Comparison of ENCODE assay signal across 9 cellular contexts in genomic region chr6:16683524-16684194, GRCh38.
DNase-seq lines count a peak whose midpoint lies in the region; ATAC-seq and TF ChIP-seq lines count a peak whose summit lies in the region.
"Had no signal": no experiment of that assay in that cellular context is flagged by ENCODE, and none has a peak within 500 bp of the region (broad histone marks: within the 10 kb centered on the region; RNA-seq: fewer than 3 reads in every experiment).

No MANE protein-coding gene starts in this region.

- H3K4me1 Mint-ChIP-seq in activated CD8-positive, alpha-beta T cell treated with anti-CD3 and anti-CD28 coated beads for 36 hours (ENCODE audit: low read depth) = peaks cover 82% of the 10 kb centered on the region
- H3K4me1 Mint-ChIP-seq in activated CD8-positive, alpha-beta T cell treated with anti-CD3 and anti-CD28 coated beads, Interleukin-2, amount 10 ng/mL, durations not matched to agents 7 days and 5 days (ENCODE audit: low read depth) = peaks cover 43% of the 10 kb centered on the region
- peaks cover 87% of the 10 kb centered on the region for H3K4me1 Mint-ChIP-seq in activated CD4-positive, alpha-beta memory T cell treated with anti-CD3 and anti-CD28 coated beads for 36 hours (ENCODE audit: low read depth)

- no peak overlapping the region for H4K91ac ChIP-seq in neuronal stem cell (ENCODE audit: low read depth, low read length, poor library complexity)

- H3K79me1 ChIP-seq in neuronal stem cell (ENCODE audit: low read depth, low read length) = no peaks in the 10 kb centered on the region

- POLR2A ChIA-PET in activated CD8-positive, alpha-beta T cell treated with anti-CD3 and anti-CD28 coated beads for 36 hours (lab: Charles Lee) = interaction anchor here (0.6 to 2.6 kb wide), 8 partner anchors 12 to 209 kb away, joined by 3 to 7 read pairs (median 4); no protein-coding TSS in a partner anchor
- POLR2A ChIA-PET in activated CD8-positive, alpha-beta T cell treated with anti-CD3 and anti-CD28 coated beads, Interleukin-2, amount 10 ng/mL, durations not matched to agents 7 days and 5 days (lab: Charles Lee) = interaction anchor here (1.2 kb wide), 1 partner anchor 8 kb away, joined by 5 read pairs; no protein-coding TSS in a partner anchor
- POLR2A ChIA-PET in activated CD4-positive, alpha-beta memory T cell treated with anti-CD3 and anti-CD28 coated beads for 36 hours (lab: Charles Lee) = interaction anchor here (0.7 to 1.3 kb wide), 3 partner anchors 11 to 58 kb away, joined by 3 read pairs; no protein-coding TSS in a partner anchor

- H3K4me1 ChIP-seq in right atrium auricular region (peaks cover 0 to 43% of the 10 kb centered on the region in 2 donors), suprapubic skin (peaks cover 48% of the 10 kb centered on the region), neuronal stem cell (ENCODE audit: control insufficient read depth in 2 of 2, insufficient read depth in 1 of 2, low read depth in 1 of 2, low read length in 2 of 2) (peaks cover 6 to 10% of the 10 kb centered on the region in 2 donors)

- TF ChIP-seq EP300 in suprapubic skin (IDR thresholded peaks at IDR 0.05) = no peak

- H3K27me3 Mint-ChIP-seq in activated CD8-positive, alpha-beta T cell treated with anti-CD3 and anti-CD28 coated beads for 36 hours = no peaks in the 10 kb centered on the region
- no peaks in the 10 kb centered on the region for H3K27me3 Mint-ChIP-seq in activated CD8-positive, alpha-beta T cell treated with anti-CD3 and anti-CD28 coated beads, Interleukin-2, amount 10 ng/mL, durations not matched to agents 7 days and 5 days (ENCODE audit: low read depth)
- H3K27me3 Mint-ChIP-seq in activated CD4-positive, alpha-beta memory T cell treated with anti-CD3 and anti-CD28 coated beads for 36 hours = no peaks in the 10 kb centered on the region

- peaks cover 41% of the 10 kb centered on the region for H3K36me3 Mint-ChIP-seq in activated CD8-positive, alpha-beta T cell treated with anti-CD3 and anti-CD28 coated beads for 36 hours (ENCODE audit: low read depth)
- peaks cover 28% of the 10 kb centered on the region for H3K36me3 Mint-ChIP-seq in activated CD8-positive, alpha-beta T cell treated with anti-CD3 and anti-CD28 coated beads, Interleukin-2, amount 10 ng/mL, durations not matched to agents 7 days and 5 days (ENCODE audit: low read depth)
- H3K36me3 Mint-ChIP-seq in activated CD4-positive, alpha-beta memory T cell treated with anti-CD3 and anti-CD28 coated beads for 36 hours = peaks cover 29% of the 10 kb centered on the region

- H3K27ac ChIP-seq in right atrium auricular region (peak overlapping the region; percentile 23 to 42), suprapubic skin (peak overlapping the region; percentile 66), neuronal stem cell (replicated peaks; ENCODE audit: low read length) (no peak overlapping the region)
- H3K27ac ChIP-seq: C4-2B had no signal

- H4K8ac ChIP-seq in neuronal stem cell (ENCODE audit: low read depth, low read length) = no peak overlapping the region

- no peak overlapping the region for H2AFZ ChIP-seq in neuronal stem cell (ENCODE audit: low read length)

- H3K23ac ChIP-seq in neuronal stem cell (ENCODE audit: low read depth, low read length, poor library complexity) = no peak overlapping the region

- H3K9me3 Mint-ChIP-seq in activated CD8-positive, alpha-beta T cell treated with anti-CD3 and anti-CD28 coated beads for 36 hours = peaks cover 2% of the 10 kb centered on the region
- H3K9me3 Mint-ChIP-seq in activated CD8-positive, alpha-beta T cell treated with anti-CD3 and anti-CD28 coated beads, Interleukin-2, amount 10 ng/mL, durations not matched to agents 7 days and 5 days (ENCODE audit: insufficient read depth) = no peaks in the 10 kb centered on the region
- no peaks in the 10 kb centered on the region for H3K9me3 Mint-ChIP-seq in activated CD4-positive, alpha-beta memory T cell treated with anti-CD3 and anti-CD28 coated beads for 36 hours

- H2BK5ac ChIP-seq in neuronal stem cell (ENCODE audit: low read length) = no peak overlapping the region

- H3K4me3 ChIP-seq in right atrium auricular region (no peak overlapping the region), suprapubic skin (peak overlapping the region; percentile 12), neuronal stem cell (ENCODE audit: low read length in 2 of 2) (no peak overlapping the region)

- no peak overlapping the region for H3K4ac ChIP-seq in neuronal stem cell (ENCODE audit: low read length)

- H3K27me3 ChIP-seq in right atrium auricular region (no peaks in the 10 kb centered on the region), suprapubic skin (no peaks in the 10 kb centered on the region), neuronal stem cell (ENCODE audit: control insufficient read depth in 3 of 3, insufficient read depth in 3 of 3, low read depth in 1 of 3, low read length in 3 of 3) (no peaks in the 10 kb centered on the region)

- H3K9ac ChIP-seq in neuronal stem cell (ENCODE audit: low read depth, low read length, poor library complexity) = no peak overlapping the region

- no peak for TF ChIP-seq POLR2A in suprapubic skin (IDR thresholded peaks at IDR 0.05)

- H3K4me2 ChIP-seq in neuronal stem cell (ENCODE audit: insufficient read depth, low read length, poor library complexity, severe bottlenecking) = no peak overlapping the region

- no peak for TF ChIP-seq CTCF in activated CD8-positive, alpha-beta T cell treated with anti-CD3 and anti-CD28 coated beads for 36 hours (IDR thresholded peaks at IDR 0.05)
- no peak for TF ChIP-seq CTCF in right atrium auricular region (IDR thresholded peaks at IDR 0.05)
- TF ChIP-seq CTCF in suprapubic skin (IDR thresholded peaks at IDR 0.05) = no peak

- H2BK120ac ChIP-seq in neuronal stem cell (ENCODE audit: low read depth, low read length) = no peak overlapping the region

- intact Hi-C loops in activated CD8-positive, alpha-beta T cell treated with anti-CD3 and anti-CD28 coated beads for 36 hours (cut with micrococcal nuclease) = no loop called here
- intact Hi-C loops in activated CD4-positive, alpha-beta memory T cell treated with anti-CD3 and anti-CD28 coated beads for 36 hours (cut with micrococcal nuclease) = loop anchor here (2.0 kb wide), 1 partner anchor 91 kb away; no protein-coding TSS in a partner anchor

- H3K36me3 ChIP-seq in right atrium auricular region (no peaks in the 10 kb centered on the region), suprapubic skin (no peaks in the 10 kb centered on the region), neuronal stem cell (replicated peaks in 1 of 2; ENCODE audit: control insufficient read depth in 2 of 2, insufficient read depth in 2 of 2, low read length in 2 of 2) (no peaks in the 10 kb centered on the region)

- H3K4me3 Mint-ChIP-seq in activated CD8-positive, alpha-beta T cell treated with anti-CD3 and anti-CD28 coated beads for 36 hours = no peak overlapping the region
- no peak overlapping the region for H3K4me3 Mint-ChIP-seq in activated CD8-positive, alpha-beta T cell treated with anti-CD3 and anti-CD28 coated beads, Interleukin-2, amount 10 ng/mL, durations not matched to agents 7 days and 5 days
- peak overlapping the region; percentile 4 for H3K4me3 Mint-ChIP-seq in activated CD4-positive, alpha-beta memory T cell treated with anti-CD3 and anti-CD28 coated beads for 36 hours

- H3K27ac Mint-ChIP-seq in activated CD8-positive, alpha-beta T cell treated with anti-CD3 and anti-CD28 coated beads for 36 hours = peak overlapping the region; percentile 81
- no peak overlapping the region for H3K27ac Mint-ChIP-seq in activated CD8-positive, alpha-beta T cell treated with anti-CD3 and anti-CD28 coated beads, Interleukin-2, amount 10 ng/mL, durations not matched to agents 7 days and 5 days
- H3K27ac Mint-ChIP-seq in activated CD4-positive, alpha-beta memory T cell treated with anti-CD3 and anti-CD28 coated beads for 36 hours = peak overlapping the region; percentile 53

- H2BK15ac ChIP-seq in neuronal stem cell (ENCODE audit: low read length) = no peak overlapping the region

- DNase-seq in activated CD8-positive, alpha-beta T cell treated with anti-CD3 and anti-CD28 coated beads for 36 hours = peak; percentile 60
- no peak for DNase-seq in activated CD8-positive, alpha-beta T cell treated with anti-CD3 and anti-CD28 coated beads, Interleukin-2, amount 10 ng/mL, durations not matched to agents 7 days and 5 days
- peak; percentile 57 for DNase-seq in activated CD4-positive, alpha-beta memory T cell treated with anti-CD3 and anti-CD28 coated beads for 36 hours
- DNase-seq in right atrium auricular region (ENCODE audit: low spot score) (peak; percentile 78), suprapubic skin (ENCODE audit: low spot score in 2 of 2) (peak in 1 of 2 donors; percentile 82), neuronal stem cell (ENCODE audit: low spot score) (no peak)
- DNase-seq in stimulated activated CD8-positive, alpha-beta memory T cell treated with anti-CD3 and anti-CD28 coated beads, Interleukin-4, amount 100 ng/mL, for 48 hours = no peak

- no peak overlapping the region for H2BK12ac ChIP-seq in neuronal stem cell (ENCODE audit: low read length)

- H3K14ac ChIP-seq in neuronal stem cell (ENCODE audit: low read length) = no peak overlapping the region

- no peak overlapping the region for H2AK5ac ChIP-seq in neuronal stem cell (ENCODE audit: low read depth, low read length)

- H3K18ac ChIP-seq in neuronal stem cell (ENCODE audit: low read length) = no peak overlapping the region

- H3K9me3 ChIP-seq in right atrium auricular region (no peaks in the 10 kb centered on the region), suprapubic skin (no peaks in the 10 kb centered on the region), neuronal stem cell (replicated peaks in 1 of 2; ENCODE audit: control insufficient read depth in 2 of 2, insufficient read depth in 1 of 2, low read depth in 1 of 2, low read length in 2 of 2) (no peaks in the 10 kb centered on the region)

- peak; percentile 41 for ATAC-seq in activated CD8-positive, alpha-beta T cell treated with anti-CD3 and anti-CD28 coated beads for 36 hours
- ATAC-seq in activated CD8-positive, alpha-beta T cell treated with anti-CD3 and anti-CD28 coated beads, Interleukin-2, amount 10 ng/mL, durations not matched to agents 7 days and 5 days = no peak
- no peak for ATAC-seq in GM19035 (IDR thresholded peaks at IDR 0.05; ENCODE audit: unreplicated experiment)

- WGBS in suprapubic skin = 14% methylated on average over 4 of the region's 4 CpGs
- no CpG with 5 or more reads among the region's 4 CpGs for WGBS in neuronal stem cell (ENCODE audit: extremely low coverage in 2 of 2, insufficient read length in 2 of 2, insufficient replicate concordance in 1 of 2), 2 donors

- CTCF ChIA-PET in activated CD8-positive, alpha-beta T cell treated with anti-CD3 and anti-CD28 coated beads for 36 hours (lab: Charles Lee) = interaction anchor here (1.0 to 1.7 kb wide), 5 partner anchors 8 to 80 kb away, joined by 3 to 7 read pairs (median 4); no protein-coding TSS in a partner anchor
- CTCF ChIA-PET in activated CD8-positive, alpha-beta T cell treated with anti-CD3 and anti-CD28 coated beads, Interleukin-2, amount 10 ng/mL, durations not matched to agents 7 days and 5 days (lab: Charles Lee) = interaction anchor here (1.3 to 1.4 kb wide), 2 partner anchors 12 to 79 kb away, joined by 4 read pairs; no protein-coding TSS in a partner anchor
- CTCF ChIA-PET in activated CD4-positive, alpha-beta memory T cell treated with anti-CD3 and anti-CD28 coated beads for 36 hours (lab: Charles Lee) = interaction anchor here (0.6 to 1.2 kb wide), 4 partner anchors 14 to 81 kb away, joined by 3 read pairs; partner anchors contain the start of gene ATXN1

Comparison
In these comparisons a context has a peak if more than half of its experiments do, and no peak if none do; other contexts are left out.
1. DNase-seq: peak in activated CD8-positive, alpha-beta T cell treated with anti-CD3 and anti-CD28 coated beads for 36 hours (single experiment), activated CD4-positive, alpha-beta memory T cell treated with anti-CD3 and anti-CD28 coated beads for 36 hours (single experiment) and right atrium auricular region (single experiment); none in activated CD8-positive, alpha-beta T cell treated with anti-CD3 and anti-CD28 coated beads, Interleukin-2, amount 10 ng/mL, durations not matched to agents 7 days and 5 days (single experiment), neuronal stem cell (single experiment) and stimulated activated CD8-positive, alpha-beta memory T cell treated with anti-CD3 and anti-CD28 coated beads, Interleukin-4, amount 100 ng/mL, for 48 hours (single experiment).